ENCODE assay signal across 7 cellular contexts in the genomic region with DNA sequence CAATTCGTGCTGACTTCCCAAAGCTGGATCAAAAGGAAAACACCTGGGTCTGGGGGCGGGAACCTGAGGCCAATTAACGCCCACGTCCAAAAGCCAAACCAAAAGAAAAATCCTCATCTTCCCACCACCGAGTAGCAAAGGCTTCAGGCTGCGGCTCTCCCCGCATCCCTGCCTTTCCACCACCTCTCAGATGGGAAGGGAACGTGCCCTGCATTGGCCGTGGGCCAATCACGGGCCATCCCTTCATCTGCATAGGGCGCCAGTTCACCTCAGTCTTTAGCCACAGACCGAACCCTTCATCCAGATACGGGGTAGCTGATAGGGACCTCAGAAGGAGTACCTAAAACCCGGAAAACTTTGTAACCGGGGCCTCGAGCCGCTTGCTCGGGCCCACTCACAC. TPM values are rescaled to one million over a fixed set of nuclear protein-coding genes. Genes with fewer than 3 reads are reported as not detected.
DNase-seq lines count a peak whose midpoint lies in the region; ATAC-seq and TF ChIP-seq lines count a peak whose summit lies in the region.

No MANE protein-coding gene starts in this region.

- H3K4me3 ChIP-seq in Peyer's patch = peak overlapping the region; percentile 76 to 98 (median 86)
- H3K4me3 ChIP-seq in effector memory CD4-positive, alpha-beta T cell (ENCODE audit: insufficient read depth, low read depth, low read length, poor library complexity, severe bottlenecking) = peak overlapping the region; percentile 98
- peak overlapping the region; percentile 88 to 97 for H3K4me3 ChIP-seq in muscle layer of colon (ENCODE audit: low read depth in 1 of 2, low read length in 2 of 2)

- peak; percentile 5 for ATAC-seq in GM21528 (IDR thresholded peaks at IDR 0.05; ENCODE audit: low FRiP score, unreplicated experiment)
- ATAC-seq in HG02840 (IDR thresholded peaks at IDR 0.05; ENCODE audit: low FRiP score, unreplicated experiment) = no peak
- no peak for ATAC-seq in HG03095 (IDR thresholded peaks at IDR 0.05; ENCODE audit: unreplicated experiment)

- DNase-seq in Peyer's patch (peak in 1 of 3 donors; percentile 50), SIG-M5 treated with dmso at 0.1 percent for 504 hours (lab: John Stamatoyannopoulos, UW; ENCODE audit: unreplicated experiment) (no peak)
- DNase-seq in effector memory CD4-positive, alpha-beta T cell = no peak

- H3K36me3 ChIP-seq in Peyer's patch (peaks cover 0 to 11% (median 0%) of the 10 kb centered on the region in 3 donors), muscle layer of colon (ENCODE audit: insufficient read depth, low read length) (peaks cover 5% of the 10 kb centered on the region)
- H3K36me3 ChIP-seq in effector memory CD4-positive, alpha-beta T cell (ENCODE audit: control insufficient read depth, insufficient read depth, low read length) = no peaks in the 10 kb centered on the region

- H3K9me3 ChIP-seq in Peyer's patch (no peaks in the 10 kb centered on the region), muscle layer of colon (ENCODE audit: low read length) (no peaks in the 10 kb centered on the region)
- no peaks in the 10 kb centered on the region for H3K9me3 ChIP-seq in effector memory CD4-positive, alpha-beta T cell (ENCODE audit: control insufficient read depth, low read length)

- TF ChIP-seq POLR2A in Peyer's patch (IDR thresholded peaks at IDR 0.05) = no peak

- peaks cover 0 to 14% (median 0%) of the 10 kb centered on the region in 4 donors for H3K4me1 ChIP-seq in Peyer's patch
- H3K4me1 ChIP-seq in effector memory CD4-positive, alpha-beta T cell (ENCODE audit: control insufficient read depth, insufficient read depth, low read length, poor library complexity, severe bottlenecking) = peaks cover 14% of the 10 kb centered on the region
- peaks cover 10% of the 10 kb centered on the region for H3K4me1 ChIP-seq in muscle layer of colon (ENCODE audit: insufficient read depth, low read length)

- H3K27me3 ChIP-seq in Peyer's patch (no peaks in the 10 kb centered on the region), muscle layer of colon (ENCODE audit: control insufficient read depth in 1 of 2, insufficient read depth in 2 of 2, low read length in 2 of 2) (no peaks in the 10 kb centered on the region)
- H3K27me3 ChIP-seq in effector memory CD4-positive, alpha-beta T cell (replicated peaks; ENCODE audit: control insufficient read depth, insufficient read depth, low read length, poor library complexity, severe bottlenecking) = no peaks in the 10 kb centered on the region

- H3K27ac ChIP-seq in Peyer's patch = peak overlapping the region in 2 of 4 donors; percentile 56 to 63
- peak overlapping the region; percentile 65 for H3K27ac ChIP-seq in effector memory CD4-positive, alpha-beta T cell (ENCODE audit: insufficient read depth, low read length, poor library complexity, severe bottlenecking)
- peak overlapping the region; percentile 50 for H3K27ac ChIP-seq in muscle layer of colon (ENCODE audit: low read depth, low read length)

- H3K9ac ChIP-seq in muscle layer of colon (ENCODE audit: low read length) = peak overlapping the region; percentile 93

- TF ChIP-seq CTCF in Peyer's patch (IDR thresholded peaks at IDR 0.05) = no peak

RNA-seq across cellular contexts. Expression of gene PRPF18, which starts 0.6 kb away (rescaled TPM):
- 100 to 1,000 TPM in 1 of 4 donors, 10 to 100 TPM in 3; 39.9 to 175 (median 49.6) TPM for total RNA-seq in Peyer's patch

RNA-seq across cellular contexts. Expression of gene BEND7, which starts 58.6 kb away (rescaled TPM):
- 100 to 1,000 TPM in 1 of 4 donors, 10 to 100 TPM in 3; 23.1 to 136 (median 97.8) TPM for total RNA-seq in Peyer's patch
